ENCODE assay signal across 2 cellular contexts in the genomic region with DNA sequence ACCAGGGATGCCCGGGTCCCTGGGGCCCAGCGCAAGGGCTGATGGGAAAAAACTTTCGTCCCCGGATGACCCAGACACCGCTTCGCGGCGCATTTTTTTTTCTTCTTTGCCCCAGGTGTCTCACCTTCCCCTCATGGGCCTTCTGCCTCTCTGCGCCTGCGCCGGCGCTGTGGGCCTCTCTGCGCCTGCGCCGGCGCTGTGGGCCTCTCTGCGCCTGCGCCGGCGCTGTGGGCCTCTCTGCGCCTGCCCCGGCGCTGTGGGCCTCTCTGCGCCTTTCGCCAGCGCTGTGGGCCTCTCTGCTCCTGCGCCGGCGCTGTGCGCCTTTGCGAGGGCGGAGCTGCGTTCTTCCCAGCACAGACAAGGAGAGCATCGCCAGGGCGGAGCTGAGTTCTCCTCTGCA.
DNase-seq lines count a peak whose midpoint lies in the region; ATAC-seq, FAIRE-seq and TF ChIP-seq lines count a peak whose summit lies in the region.
"Not testable (repeated sequence)": the region's sequence is repeated elsewhere in the genome, so short reads cannot be mapped to it uniquely, and the experiment has no call there.

No MANE protein-coding gene starts in this region.

- not testable (repeated sequence) for H3K27ac ChIP-seq in K562 (ENCODE audit: extremely low read depth, low read depth, low read length)

- BruUV-seq in K562 (replicated peaks; lab: Mats Ljungman, UMichigan): not testable (repeated sequence)

- H3K27me3 ChIP-seq in K562 (ENCODE audit: control insufficient read depth in 2 of 2, insufficient read depth in 2 of 2, low read length in 2 of 2): not testable (repeated sequence)

- H3K79me2 ChIP-seq in K562 (ENCODE audit: control insufficient read depth, insufficient read depth, low read length): not testable (repeated sequence)

- not testable (repeated sequence) for H3K9me1 ChIP-seq in K562 (ENCODE audit: control insufficient read depth, insufficient read depth, low read length)

- H3K9ac ChIP-seq in K562 (ENCODE audit: insufficient read depth in 1 of 2, low read depth in 2 of 2, low read length in 2 of 2): not testable (repeated sequence)

- CTCF ChIA-PET in K562 (lab: Yijun Ruan, JAX; ENCODE audit: low intra/inter-chr PET ratio): not testable (repeated sequence)

- TF ChIP-seq POLR2A in K562 (conservative IDR thresholded peaks at IDR 0.05): not testable (repeated sequence)

- FAIRE-seq in K562 (lab: Jason Lieb, UNC): not testable (repeated sequence)

- not testable (repeated sequence) for H2AFZ ChIP-seq in K562 (ENCODE audit: low read depth, low read length)

- not testable (repeated sequence) for H3K4me1 ChIP-seq in K562 (replicated peaks in 1 of 2; ENCODE audit: control insufficient read depth in 2 of 2, insufficient read depth in 2 of 2, low read length in 2 of 2)

- ATAC-seq in K562: not testable (repeated sequence)

- not testable (repeated sequence) for H3K36me3 ChIP-seq in K562 (ENCODE audit: control insufficient read depth, insufficient read depth, low read length)

- not testable (repeated sequence) for TF ChIP-seq RAD21 in K562 (CRISPR knock-in tag; conservative IDR thresholded peaks at IDR 0.05 in 1 of 2, IDR thresholded peaks at IDR 0.05 in 1 of 2)

- in situ Hi-C loops in K562 (cut with MboI): not testable (repeated sequence)

- H3K9me3 ChIP-seq in K562 (replicated peaks; ENCODE audit: control insufficient read depth, insufficient read depth, low read depth, low read length): not testable (repeated sequence)

- TF ChIP-seq EP300 in K562 (IDR thresholded peaks at IDR 0.05; ENCODE audit: low read length): not testable (repeated sequence)

- not testable (repeated sequence) for H4K20me1 ChIP-seq in K562 (replicated peaks; ENCODE audit: control insufficient read depth, insufficient read depth, low read length)

- POLR2A ChIA-PET in K562 (lab: Yijun Ruan, JAX): not testable (repeated sequence)

- WGBS in K562 (ENCODE audit: insufficient coverage, low coverage, missing lambda C conversion rate): 1% methylated on average over 12 of the region's 35 CpGs

- TF ChIP-seq CTCF in LNCaP clone FGC (IDR thresholded peaks at IDR 0.05; ENCODE audit: control insufficient read depth, extremely low read depth, insufficient read depth); K562 (IDR thresholded peaks at IDR 0.05 in 2 of 3, conservative IDR thresholded peaks at IDR 0.05 in 1 of 3; ENCODE audit: insufficient read depth in 2 of 3, low read depth in 1 of 3, low read length in 3 of 3): not testable (repeated sequence)

- H3K4me3 ChIP-seq in LNCaP clone FGC (ENCODE audit: low read depth, low read length): peak overlapping the region; percentile 47
- not testable (repeated sequence) for H3K4me3 ChIP-seq in K562

- intact Hi-C loops in K562 (cut with micrococcal nuclease): not testable (repeated sequence)

- H3K4me2 ChIP-seq in K562 (ENCODE audit: insufficient read depth, low read length): not testable (repeated sequence)

- not testable (repeated sequence) for DNase-seq in LNCaP clone FGC (ENCODE audit: low read depth); K562 (ENCODE audit: extremely low read depth in 1 of 4, low spot score in 3 of 4)

TF ChIP-seq in K562, 482 proteins besides CTCF, POLR2A, EP300 and RAD21:
- TF ChIP-seq NRF1 (conservative IDR thresholded peaks at IDR 0.05 in 1 of 2, IDR thresholded peaks at IDR 0.05 in 1 of 2) (peak; percentile 94), MEIS2 (IDR thresholded peaks at IDR 0.05; ENCODE audit: partially characterized antibody) (peak; percentile 96), POLR2B (IDR thresholded peaks at IDR 0.05; ENCODE audit: low read depth, partially characterized antibody) (peak; percentile 92), ATF7 (IDR thresholded peaks at IDR 0.05) (peak; percentile 16; the same call in 1 of the 2 replicates)
- TF ChIP-seq, protein P1, sequence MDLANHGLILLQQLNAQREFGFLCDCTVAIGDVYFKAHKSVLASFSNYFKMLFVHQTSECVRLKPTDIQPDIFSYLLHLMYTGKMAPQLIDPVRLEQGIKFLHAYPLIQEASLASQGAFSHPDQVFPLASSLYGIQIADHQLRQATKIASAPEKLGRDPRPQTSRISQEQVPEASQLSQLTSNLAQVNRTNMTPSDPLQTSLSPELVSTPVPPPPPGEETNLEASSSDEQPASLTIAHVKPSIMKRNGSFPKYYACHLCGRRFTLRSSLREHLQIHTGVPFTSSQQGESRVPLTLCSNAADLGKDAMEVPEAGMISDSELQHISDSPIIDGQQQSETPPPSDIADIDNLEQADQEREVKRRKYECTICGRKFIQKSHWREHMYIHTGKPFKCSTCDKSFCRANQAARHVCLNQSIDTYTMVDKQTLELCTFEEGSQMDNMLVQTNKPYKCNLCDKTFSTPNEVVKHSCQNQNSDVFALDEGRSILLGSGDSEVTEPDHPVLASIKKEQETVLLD (IDR thresholded peaks at IDR 0.05): peak; percentile 85; the same call in 1 of the 2 replicates
TF ChIP-seq in K562: peak in this region for 5; not testable (repeated sequence) for 477.
